ENCODE assay signal across 2 cellular contexts in the genomic region with DNA sequence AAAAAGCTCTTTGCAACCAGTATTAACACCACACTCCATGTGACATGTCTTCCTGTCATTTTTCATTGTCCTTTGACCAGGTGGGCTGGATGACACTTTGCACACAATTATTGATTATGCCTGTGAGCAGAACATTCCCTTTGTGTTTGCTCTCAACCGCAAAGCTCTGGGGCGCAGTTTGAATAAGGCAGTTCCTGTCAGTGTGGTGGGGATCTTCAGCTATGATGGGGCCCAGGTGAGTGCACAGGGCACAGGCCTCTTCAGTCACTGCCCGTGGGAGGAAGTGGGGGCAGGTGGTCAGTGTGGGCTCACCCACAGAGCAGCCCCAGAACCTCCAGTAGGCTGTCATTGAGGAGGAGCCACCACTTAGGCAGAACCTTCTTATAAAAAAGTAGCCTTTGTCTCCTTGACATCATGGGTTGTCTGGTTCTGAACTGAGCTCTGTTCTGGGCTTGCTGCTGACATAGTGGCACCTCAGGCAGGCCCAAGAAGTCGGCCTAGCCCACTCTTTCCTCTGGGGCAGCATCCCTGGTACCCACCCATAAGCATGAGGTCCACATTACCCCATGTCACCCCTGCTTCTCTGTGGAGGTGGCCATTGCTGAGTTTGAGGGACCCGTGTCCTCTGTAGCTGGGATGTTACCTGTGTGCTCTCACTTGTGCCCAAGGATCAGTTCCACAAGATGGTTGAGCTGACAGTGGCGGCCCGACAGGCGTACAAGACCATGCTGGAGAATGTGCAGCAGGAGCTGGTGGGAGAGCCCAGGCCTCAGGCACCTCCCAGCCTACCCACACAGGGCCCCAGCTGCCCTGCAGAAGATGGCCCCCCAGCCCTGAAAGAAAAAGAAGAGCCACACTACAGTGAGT.
TF ChIP-seq lines count a peak whose summit lies in the region.

No MANE protein-coding gene starts in this region.

TF ChIP-seq in GM12891, 5 proteins besides CTCF, POLR2A, EP300 and RAD21:
- no peak for TF ChIP-seq POLR2AphosphoS5 (IDR thresholded peaks at IDR 0.05; ENCODE audit: low read depth, low read length)
- no peak for TF ChIP-seq SPI1 (IDR thresholded peaks at IDR 0.05; ENCODE audit: low read depth, low read length)
- no peak for TF ChIP-seq TAF1 (IDR thresholded peaks at IDR 0.05; ENCODE audit: low read depth, low read length)
- no peak for TF ChIP-seq POU2F2 (IDR thresholded peaks at IDR 0.05; ENCODE audit: low read depth, low read length)
- no peak for TF ChIP-seq PAX5 (IDR thresholded peaks at IDR 0.05; ENCODE audit: insufficient read depth, low read length, severe bottlenecking)
TF ChIP-seq in GM12891: peak in this region for 0.

TF ChIP-seq in GM12878, 131 proteins besides CTCF, POLR2A, EP300 and RAD21:
- no peak for TF ChIP-seq TCF7 (IDR thresholded peaks at IDR 0.05; ENCODE audit: borderline replicate concordance)
- peak; percentile 9; the same call in 1 of the 2 replicates for TF ChIP-seq SPI1 (IDR thresholded peaks at IDR 0.05; ENCODE audit: borderline replicate concordance, insufficient read depth, low read depth, low read length)
